ENCODE assay signal across 8 cellular contexts in genomic region chr2:98346259-98347236, GRCh38. TPM values are rescaled to one million over a fixed set of nuclear protein-coding genes. Genes with fewer than 3 reads are reported as not detected.
DNase-seq lines count a peak whose midpoint lies in the region; ATAC-seq and TF ChIP-seq lines count a peak whose summit lies in the region.

CNGA3 (plus strand) TSS chr2:98346456; CDS start chr2:98369976, 23,520 bp downstream.

- no peak for TF ChIP-seq CTCF in activated CD8-positive, alpha-beta T cell treated with anti-CD3 and anti-CD28 coated beads for 36 hours (IDR thresholded peaks at IDR 0.05)
- TF ChIP-seq CTCF in heart right ventricle (IDR thresholded peaks at IDR 0.05), result no peak
- no peak for TF ChIP-seq CTCF in psoas muscle (IDR thresholded peaks at IDR 0.05)

- H3K9ac ChIP-seq in GM23248, result no peak within 1 kb of the TSS

- H3K27ac Mint-ChIP-seq in activated CD8-positive, alpha-beta T cell treated with anti-CD3 and anti-CD28 coated beads for 36 hours, result no peak within 1 kb of the TSS

- in situ Hi-C loops in GM23248 (cut with MboI), result no loop called here

- H3K36me3 Mint-ChIP-seq in activated CD8-positive, alpha-beta T cell treated with anti-CD3 and anti-CD28 coated beads for 36 hours (ENCODE audit: low read depth), result peaks cover 4% of the 10 kb centered on the region

- POLR2A ChIA-PET in activated CD8-positive, alpha-beta T cell treated with anti-CD3 and anti-CD28 coated beads for 36 hours (lab: Charles Lee), result no interaction called here

- H3K27ac ChIP-seq in GM23248 (no peak within 1 kb of the TSS), heart right ventricle (no peak within 1 kb of the TSS), psoas muscle (no peak within 1 kb of the TSS)

- no peaks in the 10 kb centered on the region for H3K9me3 Mint-ChIP-seq in activated CD8-positive, alpha-beta T cell treated with anti-CD3 and anti-CD28 coated beads for 36 hours

- peaks cover 42% of the 10 kb centered on the region for H3K27me3 ChIP-seq in GM23248 (replicated peaks; ENCODE audit: insufficient read depth)
- H3K27me3 ChIP-seq in heart right ventricle, result peaks cover 29 to 100% (median 83%) of the 10 kb centered on the region in 7 donors
- peaks cover 0 to 70% (median 26%) of the 10 kb centered on the region in 3 donors for H3K27me3 ChIP-seq in psoas muscle (ENCODE audit: insufficient read depth in 3 of 3, low read length in 2 of 3)

- H3K9me2 ChIP-seq in GM23248 (ENCODE audit: insufficient read depth), result no peaks in the 10 kb centered on the region

- H3K27me3 Mint-ChIP-seq in activated CD8-positive, alpha-beta T cell treated with anti-CD3 and anti-CD28 coated beads for 36 hours, result peaks cover 53% of the 10 kb centered on the region

- peak within 1 kb of the TSS; percentile 85 for H3K4me2 ChIP-seq in GM23248 (ENCODE audit: unreplicated experiment)

- 5% methylated on average over 60 to 65 of the region's 73 CpGs for WGBS in GM23248 (ENCODE audit: low coverage in 1 of 2, low lambda C conversion rate in 2 of 2, missing lambda C conversion rate in 2 of 2), 2 experiments
- WGBS in heart right ventricle, 2 donors, result 2% methylated on average over 70 to 73 of the region's 73 CpGs
- WGBS in psoas muscle, 3 donors, result 2% methylated on average over 69 to 73 of the region's 73 CpGs

- intact Hi-C loops in activated CD8-positive, alpha-beta T cell treated with anti-CD3 and anti-CD28 coated beads for 36 hours (cut with micrococcal nuclease), result no loop called here
- intact Hi-C loops in heart right ventricle (cut with DNase I) (no loop called here), psoas muscle (cut with DNase I) (no loop called here)

- no peaks in the 10 kb centered on the region for H4K20me1 ChIP-seq in GM23248 (ENCODE audit: insufficient read depth)

- peak within 1 kb of the TSS; percentile 78 for H2AFZ ChIP-seq in GM23248

- H3K79me2 ChIP-seq in GM23248 (ENCODE audit: insufficient read depth), result no peaks in the 10 kb centered on the region

- H3K4me1 ChIP-seq in GM23248 (ENCODE audit: insufficient read depth) (0 out of 2 replicates have a peak, but pooled peaks cover 3% of the 10 kb centered on the region), heart right ventricle (peaks cover 0 to 15% (median 11%) of the 10 kb centered on the region in 9 donors), psoas muscle (no peaks in the 10 kb centered on the region)

- H3K9me3 ChIP-seq in GM23248 (ENCODE audit: low read depth) (no peaks in the 10 kb centered on the region), heart right ventricle (no peaks in the 10 kb centered on the region), psoas muscle (no peaks in the 10 kb centered on the region)

- CTCF ChIA-PET in activated CD8-positive, alpha-beta T cell treated with anti-CD3 and anti-CD28 coated beads for 36 hours (lab: Charles Lee), result interaction anchor here (1.9 kb wide), 1 partner anchor 38 kb away, joined by 5 read pairs; no protein-coding TSS in a partner anchor

- ATAC-seq in activated CD8-positive, alpha-beta T cell treated with anti-CD3 and anti-CD28 coated beads for 36 hours, result no peak
- ATAC-seq in heart right ventricle, result peak in 7 of 8 donors; percentile 33 to 67 (median 46)
- no peak for ATAC-seq in psoas muscle
- no peak for ATAC-seq in GM18870 (IDR thresholded peaks at IDR 0.05; ENCODE audit: unreplicated experiment)
- ATAC-seq in HG02678 (IDR thresholded peaks at IDR 0.05; ENCODE audit: unreplicated experiment), result no peak
- no peak for ATAC-seq in GM21529 (IDR thresholded peaks at IDR 0.05; ENCODE audit: unreplicated experiment)

- no peak within 1 kb of the TSS for H3K4me3 Mint-ChIP-seq in activated CD8-positive, alpha-beta T cell treated with anti-CD3 and anti-CD28 coated beads for 36 hours

- H3K4me1 Mint-ChIP-seq in activated CD8-positive, alpha-beta T cell treated with anti-CD3 and anti-CD28 coated beads for 36 hours (ENCODE audit: low read depth), result peaks cover 6% of the 10 kb centered on the region

- H3K36me3 ChIP-seq in GM23248 (ENCODE audit: low read depth), result no peaks in the 10 kb centered on the region
- no peaks in the 10 kb centered on the region for H3K36me3 ChIP-seq in heart right ventricle
- H3K36me3 ChIP-seq in psoas muscle (ENCODE audit: insufficient read depth in 1 of 2, low read depth in 1 of 2), result no peaks in the 10 kb centered on the region

- peak; percentile 57 for DNase-seq in GM23248
- DNase-seq in activated CD8-positive, alpha-beta T cell treated with anti-CD3 and anti-CD28 coated beads for 36 hours, result peak; percentile 40
- DNase-seq in heart right ventricle, result no peak
- peak; percentile 25 to 45 for DNase-seq in psoas muscle
- no peak for DNase-seq in A172 (ENCODE audit: low spot score)

- no peaks in the 10 kb centered on the region for H3F3A ChIP-seq in GM23248 (ENCODE audit: insufficient read depth)

- H3K4me3 ChIP-seq in GM23248, result peak within 1 kb of the TSS; percentile 68
- peak within 1 kb of the TSS in 7 of 10 donors; percentile 10 to 30 (median 23) for H3K4me3 ChIP-seq in heart right ventricle
- peak within 1 kb of the TSS; percentile 28 for H3K4me3 ChIP-seq in psoas muscle

RNA-seq across cellular contexts. Expression of gene CNGA3, which starts in this region (rescaled TPM):
- total RNA-seq in GM23248 (2014; rRNA removed; shearing (Covaris generic)), result under 0.01 and 0.51 TPM in 2 replicates
- 0.20 and 0.30 TPM in 2 replicates for polyA plus RNA-seq in GM23248 (2016; fragmentation: Nextera tagmentation; extraction: Ambion mirVana)
- total RNA-seq in activated CD8-positive, alpha-beta T cell treated with anti-CD3 and anti-CD28 coated beads for 36 hours, result not detected
- under 1 TPM in 2 of 10 donors, not detected in 8; 0.11 to 0.16 TPM for total RNA-seq in heart right ventricle
- not detected for polyA plus RNA-seq in heart right ventricle
- not detected for total RNA-seq in psoas muscle
- under 1 TPM in 1 of 3 donors, not detected in 2; 0.03 TPM for polyA plus RNA-seq in psoas muscle
- not detected in 2 replicates for total RNA-seq in A172 (2014; rRNA removed; shearing (Covaris generic))

Comparison
In these comparisons a context has a peak if more than half of its experiments do, and no peak if none do; other contexts are left out.
1. Peak in DNase-seq, H3K4me3 ChIP-seq and H3K4me2 ChIP-seq in GM23248; RNA of the gene not detected or under 1 TPM.
2. Peak in DNase-seq in activated CD8-positive, alpha-beta T cell treated with anti-CD3 and anti-CD28 coated beads for 36 hours; RNA of the gene not detected or under 1 TPM.
3. Peak in ATAC-seq and H3K4me3 ChIP-seq in heart right ventricle; RNA of the gene not detected or under 1 TPM.
4. Peak in DNase-seq and H3K4me3 ChIP-seq in psoas muscle; RNA of the gene not detected or under 1 TPM.